In the genomic region with DNA sequence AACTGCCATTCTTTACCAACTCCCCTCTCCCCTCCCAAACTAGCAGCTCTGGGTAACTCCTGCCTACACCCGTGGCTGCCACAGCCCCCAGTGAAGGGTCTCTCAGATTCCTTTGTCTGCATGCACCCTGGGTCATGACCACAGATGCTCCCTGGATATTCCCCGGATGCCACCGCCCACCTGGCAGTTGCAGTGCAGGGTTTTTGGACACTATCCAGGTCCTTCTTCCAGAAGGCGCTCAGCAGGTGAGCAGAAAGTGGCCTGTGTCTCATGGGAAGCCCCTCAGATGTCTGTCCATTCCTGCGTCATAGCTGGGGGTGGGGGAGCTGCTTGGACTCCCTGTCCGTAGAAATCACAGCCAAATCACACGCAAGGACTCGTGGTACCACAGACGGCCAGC, we compare ENCODE assay signal across 17 cellular contexts. TPM values are rescaled to one million over a fixed set of nuclear protein-coding genes. Genes with fewer than 3 reads are reported as not detected.
DNase-seq lines count a peak whose midpoint lies in the region; ATAC-seq and TF ChIP-seq lines count a peak whose summit lies in the region.
"Had no signal": no experiment of that assay in that cellular context is flagged by ENCODE, and none has a peak within 500 bp of the region (broad histone marks: within the 10 kb centered on the region; RNA-seq: fewer than 3 reads in every experiment).

No MANE protein-coding gene starts in this region.

- peak overlapping the region in 1 of 10 donors; percentile 36 for H3K4me3 Mint-ChIP-seq in naive thymus-derived CD8-positive, alpha-beta T cell

- H3K36me3 ChIP-seq in WERI-Rb-1: no peaks in the 10 kb centered on the region

- peak; percentile 42 for DNase-seq in NCI-H2107 treated with DMSO at 0.1 percent for 48 hours (lab: John Stamatoyannopoulos, UW; ENCODE audit: unreplicated experiment)
- DNase-seq in NCI-H2107 (lab: John Stamatoyannopoulos, UW): no peak
- peak; percentile 61 for DNase-seq in COR-L47 (lab: John Stamatoyannopoulos, UW)
- DNase-seq in NCI-H524 treated with DMSO at 0.1 percent for 48 hours (lab: John Stamatoyannopoulos, UW): peak; percentile 60
- DNase-seq in left lobe of liver (ENCODE audit: low spot score): peak; percentile 45
- no peak for DNase-seq in coronary artery (ENCODE audit: low spot score)
- no peak for DNase-seq in naive thymus-derived CD8-positive, alpha-beta T cell
- no peak for DNase-seq in WERI-Rb-1
- DNase-seq: activated CD4-positive, alpha-beta T cell treated with anti-CD3 and anti-CD28 coated beads, Interleukin-2, amount 50 U/mL, for 4 hours; activated gamma-delta T cell treated with Interleukin-2 at 50 U/mL for 16 hours; effector memory CD4-positive, alpha-beta T cell; foreskin keratinocyte; occipital lobe; RPMI8226 had no signal

- POLR2A ChIA-PET in naive thymus-derived CD8-positive, alpha-beta T cell (lab: Charles Lee): no interaction called here

- H3K36me3 Mint-ChIP-seq in naive thymus-derived CD8-positive, alpha-beta T cell: peaks cover 0 to 3% (median 0%) of the 10 kb centered on the region in 3 donors

- H3K4me1 Mint-ChIP-seq in naive thymus-derived CD8-positive, alpha-beta T cell: peaks cover 33 to 91% (median 78%) of the 10 kb centered on the region in 4 donors

- no peaks in the 10 kb centered on the region for H3K9me3 Mint-ChIP-seq in naive thymus-derived CD8-positive, alpha-beta T cell

- H3K27ac ChIP-seq in coronary artery (no peak overlapping the region), WERI-Rb-1 (no peak overlapping the region)
- H3K27ac ChIP-seq: foreskin keratinocyte had no signal

- TF ChIP-seq CTCF in coronary artery (IDR thresholded peaks at IDR 0.05) (no peak), WERI-Rb-1 (IDR thresholded peaks at IDR 0.05; ENCODE audit: low read depth, low read length) (no peak)

- H3K9me3 ChIP-seq in WERI-Rb-1 (ENCODE audit: severe bottlenecking): no peaks in the 10 kb centered on the region
- H3K9me3 ChIP-seq: A549 had no signal

- H3K4me3 ChIP-seq in coronary artery (no peak overlapping the region), WERI-Rb-1 (ENCODE audit: low read depth, low read length) (no peak overlapping the region)
- H3K4me3 ChIP-seq: A549, skin epidermis had no signal

- peak overlapping the region in 1 of 10 donors; percentile 52 for H3K27ac Mint-ChIP-seq in naive thymus-derived CD8-positive, alpha-beta T cell

- ATAC-seq in left lobe of liver: no peak
- no peak for ATAC-seq in naive thymus-derived CD8-positive, alpha-beta T cell
- ATAC-seq: A549, foreskin keratinocyte, HCT116 had no signal

- H3K27me3 Mint-ChIP-seq in naive thymus-derived CD8-positive, alpha-beta T cell: no peaks in the 10 kb centered on the region

- no peaks in the 10 kb centered on the region for H3K27me3 ChIP-seq in WERI-Rb-1 (ENCODE audit: insufficient read depth, low read depth, severe bottlenecking)
- H3K27me3 ChIP-seq: foreskin keratinocyte had no signal

RNA-seq across cellular contexts. Expression of gene ELL, which starts 38.8 kb away (rescaled TPM):
- 11.2 TPM for total RNA-seq in left lobe of liver
- total RNA-seq in naive thymus-derived CD8-positive, alpha-beta T cell: 10 to 100 TPM; 23.7 to 24.1 TPM
- 10 to 100 TPM in 1 of 3 donors, 1 to 10 TPM in 2; 7.6 to 11.0 (median 9.3) TPM for polyA plus RNA-seq in naive thymus-derived CD8-positive, alpha-beta T cell

RNA-seq across cellular contexts. Expression of gene ISYNA1, which starts 45.2 kb away (rescaled TPM):
- 10.2 TPM for total RNA-seq in left lobe of liver
- 10 to 100 TPM; 62.5 to 63.7 TPM for total RNA-seq in naive thymus-derived CD8-positive, alpha-beta T cell
- 10 to 100 TPM; 28.3 to 53.2 (median 40.4) TPM for polyA plus RNA-seq in naive thymus-derived CD8-positive, alpha-beta T cell

Comparison
In these comparisons a context has a peak if more than half of its experiments do, and no peak if none do; other contexts are left out.
1. DNase-seq: peak in NCI-H2107 treated with DMSO at 0.1 percent for 48 hours (single experiment), COR-L47 (single experiment), NCI-H524 treated with DMSO at 0.1 percent for 48 hours (single experiment) and left lobe of liver (single experiment); none in NCI-H2107 (single experiment), coronary artery (single experiment), naive thymus-derived CD8-positive, alpha-beta T cell (0 of 10) and WERI-Rb-1 (single experiment).